In genomic region chr7:67022501-67022900, GRCh38 we compare ENCODE assay signal across 22 cellular contexts. TPM values are rescaled to one million over a fixed set of nuclear protein-coding genes. Genes with fewer than 3 reads are reported as not detected.
DNase-seq lines count a peak whose midpoint lies in the region; ATAC-seq and TF ChIP-seq lines count a peak whose summit lies in the region.
"Had no signal": no experiment of that assay in that cellular context is flagged by ENCODE, and none has a peak within 500 bp of the region (broad histone marks: within the 10 kb centered on the region; RNA-seq: fewer than 3 reads in every experiment).

No MANE protein-coding gene starts in this region.

- H3K23ac ChIP-seq in mesenchymal stem cell (ENCODE audit: low read length in 2 of 2): no peak overlapping the region

- H2BK120ac ChIP-seq in mesenchymal stem cell (ENCODE audit: low read depth, low read length): no peak overlapping the region

- intact Hi-C loops in vagina (cut with DNase I): no loop called here

- 33 to 78% methylated on average over 3 of the region's 3 CpGs for WGBS in gastroesophageal sphincter (ENCODE audit: low coverage in 1 of 2), 2 donors
- 97% methylated on average over 3 of the region's 3 CpGs for WGBS in mesenchymal stem cell

- no peak overlapping the region for H3K4me2 ChIP-seq in mesenchymal stem cell (ENCODE audit: low read length, poor library complexity, severe bottlenecking)
- H3K4me2 ChIP-seq: BLaER1 treated with 17β-estradiol and CSF1 and Interleukin-3, amounts not matched to agents 10 nM and 100 nM; PC-9 had no signal

- no peak overlapping the region for H3K4ac ChIP-seq in mesenchymal stem cell (ENCODE audit: low read depth in 1 of 2, low read length in 2 of 2)

- ATAC-seq in gastroesophageal sphincter: peak; percentile 28
- ATAC-seq: effector memory CD8-positive, alpha-beta T cell; natural killer cell had no signal

- H3K14ac ChIP-seq in mesenchymal stem cell (ENCODE audit: low read length in 2 of 2): no peak overlapping the region

- H3K18ac ChIP-seq in mesenchymal stem cell (ENCODE audit: low read depth in 1 of 2, low read length in 2 of 2): no peak overlapping the region

- no peak overlapping the region for H2AK5ac ChIP-seq in mesenchymal stem cell (ENCODE audit: low read length, severe bottlenecking)

- H3K9me3 ChIP-seq in gastroesophageal sphincter: no peaks in the 10 kb centered on the region
- H3K9me3 ChIP-seq in mesenchymal stem cell (ENCODE audit: control insufficient read depth, low read length): no peaks in the 10 kb centered on the region
- no peaks in the 10 kb centered on the region for H3K9me3 ChIP-seq in vagina
- H3K9me3 ChIP-seq: BLaER1 treated with 17β-estradiol and CSF1 and Interleukin-3, amounts not matched to agents 10 nM and 100 nM; spleen had no signal

- TF ChIP-seq EP300 in gastroesophageal sphincter (IDR thresholded peaks at IDR 0.05): no peak

- peaks cover 30% of the 10 kb centered on the region for H3K36me3 Mint-ChIP-seq in osteocyte (ENCODE audit: unreplicated experiment)
- H3K36me3 Mint-ChIP-seq in activated naive CD8-positive, alpha-beta T cell treated with anti-CD3 and anti-CD28 coated beads for 36 hours: peaks cover 30% of the 10 kb centered on the region

- H2BK5ac ChIP-seq in mesenchymal stem cell (ENCODE audit: low read depth, low read length, poor library complexity, severe bottlenecking): no peak overlapping the region

- H3K27ac Mint-ChIP-seq in osteocyte (ENCODE audit: unreplicated experiment): no peak overlapping the region
- no peak overlapping the region for H3K27ac Mint-ChIP-seq in activated naive CD8-positive, alpha-beta T cell treated with anti-CD3 and anti-CD28 coated beads for 36 hours
- H3K27ac Mint-ChIP-seq: effector memory CD8-positive, alpha-beta T cell; natural killer cell had no signal

- H2BK15ac ChIP-seq in mesenchymal stem cell (ENCODE audit: low read depth, poor library complexity, severe bottlenecking): no peak overlapping the region

- no peak overlapping the region for H3K4me3 Mint-ChIP-seq in osteocyte (ENCODE audit: unreplicated experiment)
- no peak overlapping the region for H3K4me3 Mint-ChIP-seq in activated naive CD8-positive, alpha-beta T cell treated with anti-CD3 and anti-CD28 coated beads for 36 hours
- H3K4me3 Mint-ChIP-seq: effector memory CD8-positive, alpha-beta T cell; natural killer cell had no signal

- H3K36me3 ChIP-seq in gastroesophageal sphincter (peaks cover 0 to 92% of the 10 kb centered on the region in 2 donors), mesenchymal stem cell (ENCODE audit: control insufficient read depth in 1 of 2, insufficient read depth in 2 of 2, low read depth in 1 of 2, low read length in 2 of 2) (peaks cover 29 to 38% of the 10 kb centered on the region in 2 experiments), vagina (peaks cover 0 to 36% of the 10 kb centered on the region in 2 donors)

- no peak overlapping the region for H2AFZ ChIP-seq in mesenchymal stem cell (ENCODE audit: low read depth, low read length)
- H2AFZ ChIP-seq: PC-9 had no signal

- H2BK12ac ChIP-seq in mesenchymal stem cell (ENCODE audit: low read length in 2 of 2): no peak overlapping the region

- H3K4me3 ChIP-seq in gastroesophageal sphincter: no peak overlapping the region
- no peak overlapping the region for H3K4me3 ChIP-seq in mesenchymal stem cell (ENCODE audit: insufficient read depth in 1 of 2, low read depth in 1 of 2, low read length in 2 of 2)
- H3K4me3 ChIP-seq in vagina: no peak overlapping the region
- H3K4me3 ChIP-seq: BLaER1 treated with 17β-estradiol and CSF1 and Interleukin-3, amounts not matched to agents 10 nM and 100 nM; PC-9; spleen had no signal

- CTCF ChIA-PET in RWPE1 (lab: Yijun Ruan, JAX): no interaction called here

- POLR2A ChIA-PET in RWPE1 (lab: Yijun Ruan, JAX; ENCODE audit: low non-redundant PET): no interaction called here

- no peak overlapping the region for H4K8ac ChIP-seq in mesenchymal stem cell (ENCODE audit: low read length)

- H3K27ac ChIP-seq in gastroesophageal sphincter: peak overlapping the region in 3 of 4 donors; percentile 21 to 54 (median 27)
- no peak overlapping the region for H3K27ac ChIP-seq in mesenchymal stem cell (ENCODE audit: low read length, poor library complexity, severe bottlenecking)
- peak overlapping the region; percentile 51 for H3K27ac ChIP-seq in vagina
- no peak overlapping the region for H3K27ac ChIP-seq in RWPE1
- H3K27ac ChIP-seq: BLaER1 treated with 17β-estradiol and CSF1 and Interleukin-3, amounts not matched to agents 10 nM and 100 nM; PC-9; spleen had no signal

- no peaks in the 10 kb centered on the region for H3K27me3 Mint-ChIP-seq in osteocyte (ENCODE audit: unreplicated experiment)
- no peaks in the 10 kb centered on the region for H3K27me3 Mint-ChIP-seq in activated naive CD8-positive, alpha-beta T cell treated with anti-CD3 and anti-CD28 coated beads for 36 hours
- H3K27me3 Mint-ChIP-seq: effector memory CD8-positive, alpha-beta T cell had no signal

- peaks cover 0 to 17% (median 0%) of the 10 kb centered on the region in 3 donors for H3K4me1 ChIP-seq in gastroesophageal sphincter
- no peaks in the 10 kb centered on the region for H3K4me1 ChIP-seq in mesenchymal stem cell (ENCODE audit: control insufficient read depth, insufficient read depth, low read depth, low read length)
- no peaks in the 10 kb centered on the region for H3K4me1 ChIP-seq in vagina
- H3K4me1 ChIP-seq: BLaER1 treated with 17β-estradiol and CSF1 and Interleukin-3, amounts not matched to agents 10 nM and 100 nM had no signal

- no peak overlapping the region for H4K91ac ChIP-seq in mesenchymal stem cell (ENCODE audit: low read length)

- TF ChIP-seq CTCF in gastroesophageal sphincter (IDR thresholded peaks at IDR 0.05) (no peak), vagina (IDR thresholded peaks at IDR 0.05) (no peak), osteocyte (IDR thresholded peaks at IDR 0.05) (no peak), RWPE1 (conservative IDR thresholded peaks at IDR 0.05; ENCODE audit: low read depth) (no peak)

- TF ChIP-seq POLR2A in gastroesophageal sphincter (IDR thresholded peaks at IDR 0.05): no peak
- no peak for TF ChIP-seq POLR2A in vagina (IDR thresholded peaks at IDR 0.05)

- H3K4me1 Mint-ChIP-seq in osteocyte (ENCODE audit: unreplicated experiment): peaks cover 11% of the 10 kb centered on the region
- no peaks in the 10 kb centered on the region for H3K4me1 Mint-ChIP-seq in activated naive CD8-positive, alpha-beta T cell treated with anti-CD3 and anti-CD28 coated beads for 36 hours
- H3K4me1 Mint-ChIP-seq: natural killer cell had no signal

- no peaks in the 10 kb centered on the region for H3K9me3 Mint-ChIP-seq in osteocyte (ENCODE audit: unreplicated experiment)
- no peaks in the 10 kb centered on the region for H3K9me3 Mint-ChIP-seq in activated naive CD8-positive, alpha-beta T cell treated with anti-CD3 and anti-CD28 coated beads for 36 hours
- H3K9me3 Mint-ChIP-seq: effector memory CD8-positive, alpha-beta T cell; natural killer cell had no signal

- H3K79me1 ChIP-seq in mesenchymal stem cell (replicated peaks; ENCODE audit: low read length, poor library complexity, severe bottlenecking): peaks cover 6% of the 10 kb centered on the region

- H3K9ac ChIP-seq in mesenchymal stem cell (ENCODE audit: low read length): peak overlapping the region; percentile 10
- H3K9ac ChIP-seq: BLaER1 treated with 17β-estradiol and CSF1 and Interleukin-3, amounts not matched to agents 10 nM and 100 nM had no signal

- H3K27me3 ChIP-seq in gastroesophageal sphincter (no peaks in the 10 kb centered on the region), mesenchymal stem cell (ENCODE audit: control insufficient read depth in 1 of 2, insufficient read depth in 1 of 2, low read length in 2 of 2) (no peaks in the 10 kb centered on the region), vagina (no peaks in the 10 kb centered on the region)
- H3K27me3 ChIP-seq: BLaER1 treated with 17β-estradiol and CSF1 and Interleukin-3, amounts not matched to agents 10 nM and 100 nM; spleen had no signal

- peak; percentile 6 for DNase-seq in activated effector memory CD4-positive, alpha-beta T cell treated with anti-CD3 and anti-CD28 coated beads, Interleukin-2, amount 50 U/mL, for 16 hours
- DNase-seq in activated effector memory CD4-positive, alpha-beta T cell treated with Interleukin-2 at 50 U/mL for 16 hours: no peak
- DNase-seq in mesenchymal stem cell: no peak
- no peak for DNase-seq in vagina (ENCODE audit: extremely low spot score in 2 of 2)
- no peak for DNase-seq in osteocyte (ENCODE audit: extremely low spot score, unreplicated experiment)
- no peak for DNase-seq in RWPE1 (ENCODE audit: low spot score)
- no peak for DNase-seq in activated naive CD8-positive, alpha-beta T cell treated with anti-CD3 and anti-CD28 coated beads for 36 hours
- DNase-seq: activated CD4-positive, alpha-beta T cell treated with anti-CD3 and anti-CD28 coated beads, Interleukin-2, amount 50 U/mL, for 48 hours; activated naive CD4-positive, alpha-beta T cell treated with anti-CD3 and anti-CD28 coated beads, Interleukin-2, amount 50 U/mL, for 16 hours; effector memory CD8-positive, alpha-beta T cell; EL; H7; hypothalamus; KBM-7; mammary epithelial cell; natural killer cell; NCI-H187; NCI-H226; PC-9; spleen had no signal

RNA-seq across cellular contexts. Expression of gene TYW1, which starts 25.9 kb away (rescaled TPM):
- total RNA-seq in gastroesophageal sphincter (10 to 100 TPM; 11.7 to 30.2 (median 14.6) TPM), vagina (40.8 TPM), osteocyte (16.3 and 17.2 TPM in 2 replicates)
- polyA plus RNA-seq in mesenchymal stem cell (2013, experiment 1 of 2): 10.9 TPM
- 10.6 TPM for polyA plus RNA-seq in mesenchymal stem cell (2013, experiment 2 of 2)
- total RNA-seq in activated naive CD8-positive, alpha-beta T cell treated with anti-CD3 and anti-CD28 coated beads for 36 hours: 10 to 100 TPM; 16.7 to 17.8 TPM

RNA-seq across cellular contexts. Expression of gene SBDS, which starts 27.1 kb away (rescaled TPM):
- total RNA-seq in gastroesophageal sphincter: 100 to 1,000 TPM; 210 to 340 (median 304) TPM
- 134 TPM for polyA plus RNA-seq in mesenchymal stem cell (2013, experiment 1 of 2)
- polyA plus RNA-seq in mesenchymal stem cell (2013, experiment 2 of 2): 139 TPM
- 79.8 TPM for total RNA-seq in vagina
- 101 and 104 TPM in 2 replicates for total RNA-seq in osteocyte
- 10 to 100 TPM; 77.9 to 87.1 TPM for total RNA-seq in activated naive CD8-positive, alpha-beta T cell treated with anti-CD3 and anti-CD28 coated beads for 36 hours

Comparison
In these comparisons a context has a peak if more than half of its experiments do, and no peak if none do; other contexts are left out.
1. H3K27ac ChIP-seq: peak in gastroesophageal sphincter (3 of 4) and vagina (single experiment); none in mesenchymal stem cell (single experiment) and RWPE1 (single experiment).